ENCODE assay signal across 8 cellular contexts in the genomic region with DNA sequence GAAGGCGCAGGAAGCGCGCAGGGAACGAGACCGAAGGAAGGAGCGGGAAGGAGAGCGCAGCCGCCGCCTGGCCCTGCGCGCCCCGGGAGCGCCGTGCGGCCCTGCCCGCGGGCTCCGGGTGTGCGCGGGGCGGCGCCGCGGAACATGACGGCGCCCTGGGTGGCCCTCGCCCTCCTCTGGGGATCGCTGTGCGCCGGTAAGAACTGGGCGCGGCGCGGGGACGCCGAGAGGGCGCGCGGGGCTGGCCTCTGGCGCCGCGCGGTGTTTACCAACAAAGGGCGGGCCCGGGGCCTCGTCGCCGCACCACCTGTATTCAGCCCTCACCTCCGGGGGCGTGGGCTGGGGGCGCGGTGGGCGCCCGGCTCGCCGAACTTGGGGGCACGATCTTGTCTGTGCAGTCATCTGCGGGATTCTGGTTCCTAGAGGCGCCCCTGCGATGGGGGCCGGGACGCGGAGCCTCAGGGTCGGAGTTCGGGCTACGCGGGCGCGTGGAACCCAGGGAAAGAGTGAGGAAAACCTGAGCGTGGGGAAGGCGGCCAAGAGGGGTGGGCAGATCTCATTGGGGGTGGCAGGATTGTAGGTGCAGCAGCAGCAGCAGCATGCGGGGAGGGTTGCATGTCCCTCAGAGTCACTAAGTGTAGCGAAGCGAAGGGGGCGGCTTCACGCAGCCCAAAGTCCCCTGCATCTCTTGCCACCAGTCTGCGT. TPM values are rescaled to one million over a fixed set of nuclear protein-coding genes. Genes with fewer than 3 reads are reported as not detected.
DNase-seq lines count a peak whose midpoint lies in the region; ATAC-seq and TF ChIP-seq lines count a peak whose summit lies in the region.

No MANE protein-coding gene starts in this region.

- H3K27me3 Mint-ChIP-seq in activated CD8-positive, alpha-beta memory T cell treated with anti-CD3 and anti-CD28 coated beads, Interleukin-2, amount 10 ng/mL, durations not matched to agents 7 days and 5 days = peaks cover 7% of the 10 kb centered on the region
- no peaks in the 10 kb centered on the region for H3K27me3 Mint-ChIP-seq in nephron (ENCODE audit: low read depth)

- peak; percentile 78 for DNase-seq in D341Med (ENCODE audit: low spot score)
- DNase-seq in HuH-7 (ENCODE audit: low spot score) = peak; percentile 54
- peak; percentile 48 for DNase-seq in activated CD8-positive, alpha-beta memory T cell treated with anti-CD3 and anti-CD28 coated beads, Interleukin-2, amount 10 ng/mL, durations not matched to agents 7 days and 5 days
- peak; percentile 21 for DNase-seq in fibroblast of gingiva (ENCODE audit: low read depth)
- DNase-seq in mucosa of gallbladder (ENCODE audit: low spot score) = no peak
- no peak for DNase-seq in NCI-H187 treated with DMSO at 0.1 percent for 48 hours (lab: John Stamatoyannopoulos, UW)

- ATAC-seq in GM19463 (IDR thresholded peaks at IDR 0.05; ENCODE audit: unreplicated experiment) = peak; percentile 27
- ATAC-seq in activated CD8-positive, alpha-beta memory T cell treated with anti-CD3 and anti-CD28 coated beads, Interleukin-2, amount 10 ng/mL, durations not matched to agents 7 days and 5 days = peak; percentile 66

- no peak for TF ChIP-seq CTCF in nephron (IDR thresholded peaks at IDR 0.05; ENCODE audit: unreplicated experiment in 3 of 3)

- H3K36me3 Mint-ChIP-seq in activated CD8-positive, alpha-beta memory T cell treated with anti-CD3 and anti-CD28 coated beads, Interleukin-2, amount 10 ng/mL, durations not matched to agents 7 days and 5 days = no peaks in the 10 kb centered on the region
- peaks cover 5% of the 10 kb centered on the region for H3K36me3 Mint-ChIP-seq in nephron (ENCODE audit: low read depth)

- H3K4me1 Mint-ChIP-seq in activated CD8-positive, alpha-beta memory T cell treated with anti-CD3 and anti-CD28 coated beads, Interleukin-2, amount 10 ng/mL, durations not matched to agents 7 days and 5 days = peaks cover 17% of the 10 kb centered on the region
- peaks cover 40% of the 10 kb centered on the region for H3K4me1 Mint-ChIP-seq in nephron

- H3K4me3 Mint-ChIP-seq in activated CD8-positive, alpha-beta memory T cell treated with anti-CD3 and anti-CD28 coated beads, Interleukin-2, amount 10 ng/mL, durations not matched to agents 7 days and 5 days = peak overlapping the region; percentile 90
- H3K4me3 Mint-ChIP-seq in nephron = peak overlapping the region; percentile 99 to 100 (median 100)

- no peaks in the 10 kb centered on the region for H3K9me3 Mint-ChIP-seq in activated CD8-positive, alpha-beta memory T cell treated with anti-CD3 and anti-CD28 coated beads, Interleukin-2, amount 10 ng/mL, durations not matched to agents 7 days and 5 days (ENCODE audit: low read depth)
- H3K9me3 Mint-ChIP-seq in nephron = no peaks in the 10 kb centered on the region

- peak overlapping the region; percentile 56 for H3K27ac Mint-ChIP-seq in activated CD8-positive, alpha-beta memory T cell treated with anti-CD3 and anti-CD28 coated beads, Interleukin-2, amount 10 ng/mL, durations not matched to agents 7 days and 5 days
- peak overlapping the region; percentile 98 to 99 (median 99) for H3K27ac Mint-ChIP-seq in nephron

- CTCF ChIA-PET in activated CD8-positive, alpha-beta memory T cell treated with anti-CD3 and anti-CD28 coated beads, Interleukin-2, amount 10 ng/mL, durations not matched to agents 7 days and 5 days (lab: Charles Lee) = interaction anchor here (1.6 to 4.8 kb wide), 2 partner anchors 26 to 108 kb away, joined by 6 to 32 read pairs; a partner anchor contains a TSS

RNA-seq across cellular contexts. Expression of a gene that starts 0.6 kb away (rescaled TPM):
- total RNA-seq in activated CD8-positive, alpha-beta memory T cell treated with anti-CD3 and anti-CD28 coated beads, Interleukin-2, amount 10 ng/mL, durations not matched to agents 7 days and 5 days = 1 to 10 TPM; 4.6 to 6.4 TPM
- 8.6 TPM for total RNA-seq in mucosa of gallbladder

RNA-seq across cellular contexts. Expression of a gene that starts 41.8 kb away (rescaled TPM):
- 10 to 100 TPM; 19.7 to 23.8 TPM for total RNA-seq in activated CD8-positive, alpha-beta memory T cell treated with anti-CD3 and anti-CD28 coated beads, Interleukin-2, amount 10 ng/mL, durations not matched to agents 7 days and 5 days
- 11.5 TPM for total RNA-seq in mucosa of gallbladder

Comparison
In these comparisons a context has a peak if more than half of its experiments do, and no peak if none do; other contexts are left out.
1. DNase-seq: peak in D341Med (single experiment), HuH-7 (single experiment), activated CD8-positive, alpha-beta memory T cell treated with anti-CD3 and anti-CD28 coated beads, Interleukin-2, amount 10 ng/mL, durations not matched to agents 7 days and 5 days (single experiment) and fibroblast of gingiva (single experiment); none in mucosa of gallbladder (single experiment) and NCI-H187 treated with DMSO at 0.1 percent for 48 hours (single experiment).